Comparison of ENCODE assay signal across 8 cellular contexts in the genomic region with DNA sequence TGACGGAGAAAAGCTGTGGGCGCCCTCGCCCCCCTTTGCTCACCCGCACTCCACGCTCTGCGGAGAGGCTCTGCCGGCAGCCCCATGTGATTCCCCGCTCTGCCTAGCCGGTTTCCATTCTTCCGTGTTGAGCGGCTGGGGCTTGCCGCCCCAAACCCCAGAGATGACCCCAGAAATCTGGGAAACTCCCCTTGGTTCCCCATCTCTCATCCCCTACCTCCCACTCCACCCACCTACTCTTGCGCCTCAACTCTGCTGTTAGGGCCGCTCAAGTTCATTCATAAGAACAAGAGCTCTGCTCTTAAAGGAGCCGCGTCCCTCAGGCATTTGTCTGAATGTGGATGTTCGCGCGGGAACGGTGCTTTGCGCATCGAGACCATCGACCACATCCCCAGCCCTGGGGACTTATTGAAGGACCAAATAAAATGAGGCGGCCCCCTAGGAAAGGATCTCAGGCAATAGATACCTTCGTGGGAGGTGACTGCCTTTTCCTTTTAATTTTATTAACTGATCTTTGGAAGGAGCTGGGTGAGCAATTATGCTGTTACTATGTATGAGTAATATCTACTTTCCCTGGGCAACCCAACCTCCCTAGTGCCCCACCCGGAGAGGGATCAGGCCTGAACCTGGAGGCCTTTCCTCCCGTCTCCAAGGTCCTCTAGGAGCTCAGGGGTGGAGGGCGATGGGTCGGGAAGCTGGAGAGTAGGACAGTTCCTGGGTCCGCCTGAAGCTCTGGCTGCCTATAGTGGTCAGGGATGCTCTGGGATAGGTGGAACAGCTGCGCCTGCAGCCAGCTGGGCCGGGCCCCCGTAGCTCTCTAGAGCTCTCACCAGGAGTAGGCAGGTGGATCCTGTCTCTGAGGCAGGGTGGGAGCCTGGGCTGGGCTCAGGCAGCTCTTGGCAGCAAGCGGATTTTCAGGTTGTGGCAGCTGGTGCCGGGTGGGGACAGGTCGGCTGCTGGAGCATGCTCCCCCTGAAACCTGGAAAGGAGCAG. TPM values are rescaled to one million over a fixed set of nuclear protein-coding genes. Genes with fewer than 3 reads are reported as not detected.
DNase-seq lines count a peak whose midpoint lies in the region; ATAC-seq and TF ChIP-seq lines count a peak whose summit lies in the region.

No MANE protein-coding gene starts in this region.

- H3K9me3 ChIP-seq in cardiac muscle cell (ENCODE audit: low read depth) (no peaks in the 10 kb centered on the region), mucosa of rectum (ENCODE audit: control insufficient read depth in 2 of 2, low read length in 2 of 2) (no peaks in the 10 kb centered on the region)

- peaks cover 70% of the 10 kb centered on the region for H3K27me3 ChIP-seq in cardiac muscle cell
- H3K27me3 ChIP-seq in mucosa of rectum (ENCODE audit: control insufficient read depth in 2 of 2, insufficient read depth in 2 of 2, low read length in 2 of 2) = no peaks in the 10 kb centered on the region

- DNase-seq in cardiac muscle cell (ENCODE audit: low read depth in 1 of 2, low spot score in 1 of 2) = peak; percentile 44 to 55
- no peak for DNase-seq in Right ventricle myocardium inferior (ENCODE audit: missing footprints)
- peak; percentile 41 for DNase-seq in NCI-H2196 (lab: John Stamatoyannopoulos, UW; ENCODE audit: unreplicated experiment)
- DNase-seq in activated CD4-positive, alpha-beta T cell treated with anti-CD3 and anti-CD28 coated beads, Interleukin-2, amount 50 U/mL, for 1 hour = peak; percentile 13
- peak; percentile 52 for DNase-seq in ecto neural progenitor cell (ENCODE audit: low spot score)
- peak; percentile 64 for DNase-seq in stimulated activated naive CD8-positive, alpha-beta T cell treated with anti-CD3 and anti-CD28 coated beads, Interleukin-15, Interleukin-2, amounts not matched to agents 100 U/mL and 50 U/mL, for 24 hours

- H3K36me3 ChIP-seq in cardiac muscle cell = no peaks in the 10 kb centered on the region
- peaks cover 0 to 7% of the 10 kb centered on the region in 2 donors for H3K36me3 ChIP-seq in mucosa of rectum (ENCODE audit: control insufficient read depth in 2 of 2, insufficient read depth in 2 of 2, low read length in 2 of 2)

- ATAC-seq in Right ventricle myocardium inferior = no peak
- peak; percentile 28 for ATAC-seq in HG03039 (IDR thresholded peaks at IDR 0.05; ENCODE audit: unreplicated experiment)
- peak; percentile 51 for ATAC-seq in stimulated activated naive CD8-positive, alpha-beta T cell treated with anti-CD3 and anti-CD28 coated beads, Interleukin-15, Interleukin-2, amounts not matched to agents 100 U/mL and 50 U/mL, for 24 hours

- H3K4me1 ChIP-seq in cardiac muscle cell (ENCODE audit: low read depth) = no peaks in the 10 kb centered on the region
- H3K4me1 ChIP-seq in mucosa of rectum (ENCODE audit: control insufficient read depth in 2 of 2, insufficient read depth in 2 of 2, low read length in 2 of 2) = peaks cover 29 to 30% of the 10 kb centered on the region in 2 donors

- intact Hi-C loops in Right ventricle myocardium inferior (cut with DNase I) = no loop called here

- H3K4me3 ChIP-seq in cardiac muscle cell (peak overlapping the region; percentile 24), mucosa of rectum (ENCODE audit: low read length in 2 of 2) (peak overlapping the region; percentile 79 to 96)

- TF ChIP-seq CTCF in cardiac muscle cell (IDR thresholded peaks at IDR 0.05; ENCODE audit: low read depth, low read length) = no peak

- peak overlapping the region; percentile 68 to 85 for H3K9ac ChIP-seq in mucosa of rectum (ENCODE audit: low read depth in 1 of 2, low read length in 2 of 2)

- H3K27ac ChIP-seq in cardiac muscle cell (no peak overlapping the region), mucosa of rectum (ENCODE audit: low read depth in 2 of 2, low read length in 2 of 2) (peak overlapping the region; percentile 75 to 80)

RNA-seq across cellular contexts. Expression of gene MFSD2A, which starts 0.9 kb away (rescaled TPM):
- total RNA-seq in cardiac muscle cell = 0.88 TPM in 1 of 2 replicates, not detected in the other
- 1.0 TPM in 1 of 2 replicates, not detected in the other for polyA plus RNA-seq in cardiac muscle cell
- 0.65 TPM for total RNA-seq in Right ventricle myocardium inferior

RNA-seq across cellular contexts. Expression of gene MYCL, which starts 54.1 kb away (rescaled TPM):
- 8.1 and 11.1 TPM in 2 replicates for total RNA-seq in cardiac muscle cell
- 3.9 and 5.5 TPM in 2 replicates for polyA plus RNA-seq in cardiac muscle cell
- total RNA-seq in Right ventricle myocardium inferior = 1.1 TPM
